ENCODE assay signal across 8 cellular contexts in the genomic region with DNA sequence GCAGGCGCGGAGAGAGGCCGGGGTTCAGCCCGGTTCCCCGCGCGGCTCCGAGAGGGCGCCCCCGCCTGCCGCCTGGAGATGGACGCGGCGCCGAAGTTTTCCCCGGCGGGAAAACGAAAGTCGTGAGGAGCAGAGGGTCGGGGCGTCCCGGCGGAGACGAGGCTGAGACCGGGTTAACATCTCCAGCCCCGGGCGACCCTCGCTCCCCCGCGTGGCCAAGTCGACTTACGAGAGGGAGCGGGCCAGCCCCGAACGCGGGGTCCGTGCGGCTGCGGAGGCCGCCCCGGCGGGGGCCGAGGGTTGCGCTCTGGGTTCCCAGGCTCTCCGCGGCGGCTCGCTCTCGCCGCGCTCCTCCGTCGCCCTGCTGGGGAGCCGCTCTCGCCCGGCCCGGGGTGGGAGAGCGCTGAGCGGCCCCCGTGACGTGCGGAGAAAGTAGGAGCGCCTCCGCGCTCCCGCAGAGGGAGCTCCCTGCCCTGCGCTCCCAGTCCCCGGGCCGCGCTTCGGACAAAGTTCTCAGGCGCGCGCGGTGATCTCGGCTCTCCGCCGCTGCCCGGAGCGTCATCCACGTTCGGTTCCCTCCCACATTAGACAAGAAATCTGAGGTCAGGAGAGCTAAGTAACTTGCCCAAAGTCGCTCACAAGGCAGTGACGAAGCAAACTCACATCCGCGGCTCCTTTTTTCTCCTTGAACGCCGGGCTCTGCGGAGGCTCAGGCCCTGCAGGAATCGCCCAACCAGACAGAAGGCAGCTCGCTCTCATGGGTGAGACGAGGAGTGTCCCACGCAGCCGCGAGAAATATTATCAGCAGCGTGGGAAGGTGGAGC. TPM values are rescaled to one million over a fixed set of nuclear protein-coding genes. Genes with fewer than 3 reads are reported as not detected.
DNase-seq lines count a peak whose midpoint lies in the region; ATAC-seq, FAIRE-seq and TF ChIP-seq lines count a peak whose summit lies in the region.

No MANE protein-coding gene starts in this region.

- TF ChIP-seq EP300 in K562 (IDR thresholded peaks at IDR 0.05; ENCODE audit: low read length), result no peak

- intact Hi-C loops in CD4-positive, alpha-beta memory T cell (cut with micrococcal nuclease), result loop anchor here (2.0 to 10.0 kb wide), 3 partner anchors 55 to 629 kb away; partner anchors contain the start of genes CERT1 and POLK
- intact Hi-C loops in K562 (cut with micrococcal nuclease), result no loop called here

- in situ Hi-C loops in K562 (cut with MboI), result no loop called here

- H3K27ac ChIP-seq in CD4-positive, alpha-beta memory T cell (ENCODE audit: low read depth, low read length), result peak overlapping the region; percentile 67
- H3K27ac ChIP-seq in K562 (ENCODE audit: extremely low read depth, low read depth, low read length) (no peak overlapping the region), iPS DF 6.9 (ENCODE audit: low read length) (no peak overlapping the region)

- peak overlapping the region; percentile 43 to 74 for H3K4me3 ChIP-seq in CD4-positive, alpha-beta memory T cell (ENCODE audit: low read length in 2 of 2)
- H3K4me3 ChIP-seq in K562 (0 out of 2 replicates have a peak overlapping the region, but pooled peaks have one; percentile 14), iPS DF 6.9 (ENCODE audit: low read length) (peak overlapping the region; percentile 76)

- no TSS peak for BruUV-seq in K562 (replicated peaks; lab: Mats Ljungman, UMichigan)

- H3K4me1 ChIP-seq in CD4-positive, alpha-beta memory T cell (ENCODE audit: insufficient read depth, low read length), result peaks cover 78% of the 10 kb centered on the region
- H3K4me1 ChIP-seq in K562 (replicated peaks in 1 of 2; ENCODE audit: control insufficient read depth in 2 of 2, insufficient read depth in 2 of 2, low read length in 2 of 2), result peaks cover 0 to 16% of the 10 kb centered on the region in 2 experiments; a peak in 3 of 5 replicates
- peaks cover 10% of the 10 kb centered on the region; the same call in 1 of the 2 replicates for H3K4me1 ChIP-seq in iPS DF 6.9 (ENCODE audit: control insufficient read depth, insufficient read depth, low read length)

- ATAC-seq in K562 (peak; percentile 28; the same call in 2 of the 3 replicates), GM19467 (IDR thresholded peaks at IDR 0.05; ENCODE audit: unreplicated experiment) (no peak)

- H3K9me3 ChIP-seq in CD4-positive, alpha-beta memory T cell (ENCODE audit: control insufficient read depth in 1 of 2, low read length in 2 of 2), result no peaks in the 10 kb centered on the region
- H3K9me3 ChIP-seq in K562 (replicated peaks; ENCODE audit: control insufficient read depth, insufficient read depth, low read depth, low read length) (no peaks in the 10 kb centered on the region), iPS DF 6.9 (ENCODE audit: control insufficient read depth, insufficient read depth, low read length) (no peaks in the 10 kb centered on the region)

- peaks cover 0 to 3% of the 10 kb centered on the region in 2 donors for H3K27me3 Mint-ChIP-seq in CD4-positive, alpha-beta memory T cell
- no peaks in the 10 kb centered on the region for H3K27me3 Mint-ChIP-seq in HFFc6 (ENCODE audit: insufficient read depth)

- 14% methylated on average over 59 of the region's 96 CpGs for WGBS in K562 (ENCODE audit: insufficient coverage, low coverage, missing lambda C conversion rate)
- WGBS in iPS DF 6.9 (ENCODE audit: insufficient coverage, insufficient read length), result no CpG with 5 or more reads among the region's 96 CpGs

- POLR2A ChIA-PET in CD4-positive, alpha-beta memory T cell (lab: Charles Lee; ENCODE audit: partially characterized antibody), result interaction anchor here (0.9 to 3.4 kb wide), 19 partner anchors 11 to 283 kb away, joined by 3 to 46 read pairs (median 5); partner anchors contain the start of genes ANKRD31 and HMGCR
- POLR2A ChIA-PET in K562 (lab: Yijun Ruan, JAX), result no interaction called here

- no peaks in the 10 kb centered on the region for H3K9me1 ChIP-seq in K562 (ENCODE audit: control insufficient read depth, insufficient read depth, low read length)

- H3K79me2 ChIP-seq in K562 (ENCODE audit: control insufficient read depth, insufficient read depth, low read length), result no peaks in the 10 kb centered on the region

- TF ChIP-seq CTCF in HFFc6 (IDR thresholded peaks at IDR 0.05) (peak; percentile 65), K562 (IDR thresholded peaks at IDR 0.05 in 2 of 3, conservative IDR thresholded peaks at IDR 0.05 in 1 of 3; ENCODE audit: insufficient read depth in 2 of 3, low read depth in 1 of 3, low read length in 3 of 3) (no peak)

- H4K20me1 ChIP-seq in K562 (replicated peaks; ENCODE audit: control insufficient read depth, insufficient read depth, low read length), result no peaks in the 10 kb centered on the region

- no peaks in the 10 kb centered on the region for H3K9me3 Mint-ChIP-seq in CD4-positive, alpha-beta memory T cell
- H3K9me3 Mint-ChIP-seq in HFFc6, result no peaks in the 10 kb centered on the region

- no peaks in the 10 kb centered on the region for H3K27me3 ChIP-seq in CD4-positive, alpha-beta memory T cell (ENCODE audit: insufficient read depth, low read length)
- H3K27me3 ChIP-seq in K562 (ENCODE audit: control insufficient read depth in 2 of 2, insufficient read depth in 2 of 2, low read length in 2 of 2) (peaks cover 16 to 36% of the 10 kb centered on the region in 2 experiments), iPS DF 6.9 (ENCODE audit: control insufficient read depth, insufficient read depth, low read length) (no peaks in the 10 kb centered on the region)

- no peak for TF ChIP-seq RAD21 in K562 (CRISPR knock-in tag; conservative IDR thresholded peaks at IDR 0.05 in 1 of 2, IDR thresholded peaks at IDR 0.05 in 1 of 2)

- no peak overlapping the region for H3K9ac ChIP-seq in K562 (ENCODE audit: insufficient read depth in 1 of 2, low read depth in 2 of 2, low read length in 2 of 2)

- H2AFZ ChIP-seq in K562 (ENCODE audit: low read depth, low read length), result 0 out of 2 replicates have a peak overlapping the region, but pooled peaks have one; percentile 4

- H3K36me3 Mint-ChIP-seq in CD4-positive, alpha-beta memory T cell, result peaks cover 3 to 12% of the 10 kb centered on the region in 2 donors
- no peaks in the 10 kb centered on the region for H3K36me3 Mint-ChIP-seq in HFFc6 (ENCODE audit: low read depth)

- H3K4me2 ChIP-seq in K562 (ENCODE audit: insufficient read depth, low read length), result no peak overlapping the region

- FAIRE-seq in K562 (lab: Jason Lieb, UNC), result no peak

- H3K36me3 ChIP-seq in CD4-positive, alpha-beta memory T cell (ENCODE audit: insufficient read depth, low read length), result no peaks in the 10 kb centered on the region
- H3K36me3 ChIP-seq in K562 (ENCODE audit: control insufficient read depth, insufficient read depth, low read length) (no peaks in the 10 kb centered on the region), iPS DF 6.9 (ENCODE audit: control insufficient read depth, insufficient read depth, low read length) (no peaks in the 10 kb centered on the region)

- no peak for TF ChIP-seq POLR2A in K562 (conservative IDR thresholded peaks at IDR 0.05)

- CTCF ChIA-PET in CD4-positive, alpha-beta memory T cell (lab: Charles Lee; ENCODE audit: partially characterized antibody), result interaction anchor here (0.8 to 10.0 kb wide), 5 partner anchors 12 to 185 kb away, joined by 3 to 90 read pairs (median 4); partner anchors contain the start of gene ANKRD31
- CTCF ChIA-PET in K562 (lab: Yijun Ruan, JAX; ENCODE audit: low intra/inter-chr PET ratio), result no interaction called here

- H3K4me3 Mint-ChIP-seq in CD4-positive, alpha-beta memory T cell, result peak overlapping the region; percentile 89 to 93 (median 92)
- H3K4me3 Mint-ChIP-seq in HFFc6, result peak overlapping the region; percentile 92

- H3K27ac Mint-ChIP-seq in CD4-positive, alpha-beta memory T cell, result peak overlapping the region; percentile 91 to 96 (median 93)
- H3K27ac Mint-ChIP-seq in HFFc6, result peak overlapping the region; percentile 92

- peak; percentile 61 to 74 (median 73) for DNase-seq in CD4-positive, alpha-beta memory T cell
- DNase-seq in HFFc6, result peak; percentile 83
- DNase-seq in T-helper 2 cell, result peak in 4 of 5 experiments; percentile 31 to 75 (median 46)
- peak in 2 of 4 experiments; percentile 8 to 11 for DNase-seq in K562 (ENCODE audit: extremely low read depth in 1 of 4, low spot score in 3 of 4)
- DNase-seq in iPS DF 6.9 (ENCODE audit: low read depth, low spot score), result no peak
- DNase-seq in retina, result peak; percentile 86
- DNase-seq in middle frontal gyrus (ENCODE audit: extremely low spot score, low spot score), result no peak

- peaks cover 46 to 85% (median 75%) of the 10 kb centered on the region in 4 donors for H3K4me1 Mint-ChIP-seq in CD4-positive, alpha-beta memory T cell
- peaks cover 86% of the 10 kb centered on the region for H3K4me1 Mint-ChIP-seq in HFFc6 (ENCODE audit: low read depth)

TF ChIP-seq in K562, 482 proteins besides CTCF, POLR2A, EP300 and RAD21 (continues in another document):
- TF ChIP-seq RBM22 (IDR thresholded peaks at IDR 0.05; ENCODE audit: low read depth, low read length, poor library complexity, severe bottlenecking) (no peak), ATF1 (CRISPR knock-in tag; IDR thresholded peaks at IDR 0.05) (no peak), ATF1 (tag; IDR thresholded peaks at IDR 0.05) (0 out of 2 replicates have a peak, but pooled peaks have one; percentile 21), ZFPM2 (CRISPR knock-in tag; IDR thresholded peaks at IDR 0.05) (no peak), SRF (CRISPR knock-in tag; IDR thresholded peaks at IDR 0.05) (no peak)

RNA-seq across cellular contexts. Expression of gene GCNT4, which starts 1.1 kb away (rescaled TPM):
- total RNA-seq in CD4-positive, alpha-beta memory T cell, result 10 to 100 TPM; 30.8 to 31.4 TPM
- polyA plus RNA-seq in CD4-positive, alpha-beta memory T cell, result 1 to 10 TPM; 2.0 to 2.2 TPM
- 10 to 100 TPM in 1 of 6 experiments, 1 to 10 TPM in 5; 4.4 to 11.0 (median 5.4) TPM for total RNA-seq in HFFc6 (2021; fragmentation: NEBNext Ultra II Directional; extraction: Animal tissue kit (Norgen Biotek cat#: 25700))
- total RNA-seq in K562 (2011; cell fraction: chromatin; rRNA removed; ENCODE audit: low replicate concordance), result not detected in 2 replicates
- not detected in 2 replicates for total RNA-seq in K562 (2011; cell fraction: nucleolus; rRNA removed)
- total RNA-seq in K562 (2011; cell fraction: nucleoplasm; rRNA removed), result not detected in 2 replicates
- total RNA-seq in K562 (2014; rRNA removed) (not detected in 2 replicates), K562 (2014; rRNA removed; fragmentation: Illumina TruSeq; extraction: Trizol) (not detected in 2 replicates), K562 (2015; rRNA removed; fragmentation: Illumina TruSeq; extraction: Trizol) (not detected in 2 replicates), K562 (2021) (0.02 TPM in 1 of 2 replicates, not detected in the other)
- polyA plus RNA-seq in K562 (2011; rRNA removed) (not detected in 2 replicates), K562 (2014; fragmentation: Illumina TruSeq; extraction: Trizol) (not detected in 2 replicates), K562 (2014; fragmentation: Nextera tagmentation; extraction: Ambion mirVana) (under 1 TPM in 1 of 2 experiments, not detected in 1; 0.01 TPM), K562 (2014; rRNA removed) (not detected in 2 replicates)
- not detected in 2 replicates for polyA plus RNA-seq in K562 (2011; cell fraction: cytosol; rRNA removed)
- not detected in 2 replicates for polyA plus RNA-seq in K562 (2011; cell fraction: nucleus; rRNA removed)
- polyA plus RNA-seq in K562 (2012), result not detected in 2 replicates
- polyA minus RNA-seq in K562 (2011; rRNA and poly(A)+ RNA removed), result not detected in 2 replicates
- not detected in 2 replicates for polyA minus RNA-seq in K562 (2011; cell fraction: cytosol; rRNA and poly(A)+ RNA removed)
- polyA minus RNA-seq in K562 (2011; cell fraction: nucleus; rRNA and poly(A)+ RNA removed), result not detected in 2 replicates

Comparison
In these comparisons a context has a peak if more than half of its experiments do, and no peak if none do; other contexts are left out.
1. DNase-seq: peak in CD4-positive, alpha-beta memory T cell (5 of 5), HFFc6 (single experiment), T-helper 2 cell (4 of 5) and retina (single experiment); none in iPS DF 6.9 (single experiment) and middle frontal gyrus (single experiment).
2. H3K4me3 ChIP-seq: peak in every context shown above with its lines; median percentile 76 in iPS DF 6.9; 58 in CD4-positive, alpha-beta memory T cell; 14 in K562.
3. RNA of gene GCNT4, which starts 1.1 kb away (total RNA-seq): 30.8 to 31.4 TPM in CD4-positive, alpha-beta memory T cell and 4.4 to 11.0 TPM in HFFc6; 0.02 TPM in K562; every median in the first group is over 4 times any median in the second.